Comparison of ENCODE assay signal across 19 cellular contexts in genomic region chr4:35500812-35501211, GRCh38.
DNase-seq lines count a peak whose midpoint lies in the region; ATAC-seq, FAIRE-seq and TF ChIP-seq lines count a peak whose summit lies in the region.
"Had no signal": no experiment of that assay in that cellular context is flagged by ENCODE, and none has a peak within 500 bp of the region (broad histone marks: within the 10 kb centered on the region; RNA-seq: fewer than 3 reads in every experiment).

No MANE protein-coding gene starts in this region.

- 89% methylated on average over 2 of the region's 2 CpGs; no CpG with 5 or more reads in 1 of the 2 experiments for WGBS in H1 (ENCODE audit: extremely low coverage in 1 of 2, insufficient coverage in 1 of 2, insufficient read length in 1 of 2, insufficient replicate concordance in 2 of 2, low coverage in 1 of 2, low lambda C conversion rate in 2 of 2, missing lambda C conversion rate in 1 of 2), 2 experiments

- no peak overlapping the region for H3K56ac ChIP-seq in H1 (replicated peaks; ENCODE audit: insufficient read length, low read depth, low read length)

- no peaks in the 10 kb centered on the region for H3K4me1 ChIP-seq in H1 (replicated peaks in 1 of 4; ENCODE audit: control insufficient read depth in 3 of 4, insufficient read depth in 4 of 4, low read length in 3 of 4)
- no peaks in the 10 kb centered on the region for H3K4me1 ChIP-seq in CD4-positive, alpha-beta memory T cell (ENCODE audit: insufficient read depth, low read length)

- H3K9ac ChIP-seq in H1 (replicated peaks in 1 of 4; ENCODE audit: extremely low read depth in 1 of 4, low read depth in 3 of 4, low read length in 3 of 4), result no peak overlapping the region

- H4K20me1 ChIP-seq in H1 (replicated peaks in 1 of 2; ENCODE audit: control insufficient read depth in 1 of 2, insufficient read depth in 2 of 2, low read length in 2 of 2), result no peaks in the 10 kb centered on the region

- H3K4ac ChIP-seq in H1 (replicated peaks; ENCODE audit: insufficient read length, low read depth, low read length), result no peak overlapping the region

- no peak overlapping the region for H2BK5ac ChIP-seq in H1 (ENCODE audit: low read depth, low read length)

- no peaks in the 10 kb centered on the region for H3K23me2 ChIP-seq in H1 (ENCODE audit: low read depth, low read length)

- FAIRE-seq in H1 (lab: Jason Lieb, UNC), result no peak
- FAIRE-seq: K562, TTC549 had no signal

- CTCF ChIA-PET in H1 (lab: Charles Lee; ENCODE audit: partially characterized antibody), result no interaction called here
- CTCF ChIA-PET in CD4-positive, alpha-beta memory T cell (lab: Charles Lee; ENCODE audit: partially characterized antibody), result no interaction called here

- H3K14ac ChIP-seq in H1 (ENCODE audit: insufficient read length), result no peak overlapping the region

- H3K27me3 ChIP-seq in H1 (replicated peaks in 1 of 4; ENCODE audit: control insufficient read depth in 3 of 4, extremely low read depth in 1 of 4, insufficient read depth in 3 of 4, low read length in 3 of 4), result no peaks in the 10 kb centered on the region
- H3K27me3 ChIP-seq in CD4-positive, alpha-beta memory T cell (ENCODE audit: insufficient read depth, low read length), result no peaks in the 10 kb centered on the region

- H3K23ac ChIP-seq in H1 (ENCODE audit: insufficient read length), result no peak overlapping the region

- no peak for TF ChIP-seq EP300 in H1 (IDR thresholded peaks at IDR 0.05; ENCODE audit: borderline replicate concordance in 1 of 2, low read depth in 2 of 2, low read length in 2 of 2)

- no peak overlapping the region for H4K5ac ChIP-seq in H1 (ENCODE audit: insufficient read length, low read depth, low read length)

- no peak overlapping the region for H3K4me3 Mint-ChIP-seq in CD4-positive, alpha-beta memory T cell
- H3K4me3 Mint-ChIP-seq: activated CD4-positive, alpha-beta T cell treated with anti-CD3 and anti-CD28 coated beads, Interleukin-2, amount 10 ng/mL, durations not matched to agents 7 days and 5 days; CD8-positive, alpha-beta T cell; naive thymus-derived CD8-positive, alpha-beta T cell had no signal

- no peak overlapping the region for H3K18ac ChIP-seq in H1 (ENCODE audit: extremely low read depth, low read length)

- 0 out of 2 replicates have a peak overlapping the region, but pooled peaks have one; percentile 62 for H2AFZ ChIP-seq in H1 (ENCODE audit: low read length)

- H3K4me1 Mint-ChIP-seq in CD4-positive, alpha-beta memory T cell, result no peaks in the 10 kb centered on the region
- H3K4me1 Mint-ChIP-seq: activated CD4-positive, alpha-beta T cell treated with anti-CD3 and anti-CD28 coated beads, Interleukin-2, amount 10 ng/mL, durations not matched to agents 7 days and 5 days; naive thymus-derived CD8-positive, alpha-beta T cell had no signal

- no peak overlapping the region for H2BK15ac ChIP-seq in H1 (ENCODE audit: low read length)

- H3K36me3 Mint-ChIP-seq in CD4-positive, alpha-beta memory T cell, result no peaks in the 10 kb centered on the region
- H3K36me3 Mint-ChIP-seq: CD8-positive, alpha-beta T cell; naive thymus-derived CD8-positive, alpha-beta T cell had no signal

- H3K27ac Mint-ChIP-seq in CD4-positive, alpha-beta memory T cell, result no peak overlapping the region
- H3K27ac Mint-ChIP-seq: activated CD4-positive, alpha-beta T cell treated with anti-CD3 and anti-CD28 coated beads, Interleukin-2, amount 10 ng/mL, durations not matched to agents 7 days and 5 days; CD8-positive, alpha-beta T cell; naive thymus-derived CD8-positive, alpha-beta T cell had no signal

- H3K9me3 ChIP-seq in H1 (ENCODE audit: insufficient read depth in 2 of 2, low read depth in 1 of 2, low read length in 1 of 2), result no peaks in the 10 kb centered on the region
- H3K9me3 ChIP-seq in CD4-positive, alpha-beta memory T cell (ENCODE audit: control insufficient read depth in 1 of 2, low read length in 2 of 2), result no peaks in the 10 kb centered on the region

- peak; percentile 66 for ATAC-seq in GM21717 (IDR thresholded peaks at IDR 0.05; ENCODE audit: unreplicated experiment)
- no peak for ATAC-seq in GM21825 (IDR thresholded peaks at IDR 0.05; ENCODE audit: unreplicated experiment)
- ATAC-seq: CD8-positive, alpha-beta T cell; K562; naive thymus-derived CD8-positive, alpha-beta T cell had no signal

- no peak overlapping the region for H4K91ac ChIP-seq in H1 (replicated peaks; ENCODE audit: insufficient read length, low read length)

- no peak for TF ChIP-seq CTCF in H1 (IDR thresholded peaks at IDR 0.05; ENCODE audit: control extremely low read depth in 1 of 3, insufficient read depth in 1 of 3, low read depth in 1 of 3, low read length in 3 of 3)

- no peaks in the 10 kb centered on the region for H3K36me3 ChIP-seq in H1 (ENCODE audit: control insufficient read depth in 2 of 4, insufficient read depth in 4 of 4, low read length in 3 of 4)
- no peaks in the 10 kb centered on the region for H3K36me3 ChIP-seq in CD4-positive, alpha-beta memory T cell (ENCODE audit: insufficient read depth, low read length)

- no peak overlapping the region for H2AK5ac ChIP-seq in H1 (ENCODE audit: low read depth, low read length)

- TF ChIP-seq RAD21 in H1 (IDR thresholded peaks at IDR 0.05 in 1 of 2, conservative IDR thresholded peaks at IDR 0.05 in 1 of 2; ENCODE audit: low read depth in 2 of 2, low read length in 2 of 2), result no peak

- H3K4me3 ChIP-seq in H1 (ENCODE audit: extremely low read depth in 1 of 4, insufficient read depth in 2 of 4, low read depth in 3 of 4, low read length in 4 of 4), result no peak overlapping the region
- no peak overlapping the region for H3K4me3 ChIP-seq in CD4-positive, alpha-beta memory T cell (ENCODE audit: low read length in 2 of 2)
- H3K4me3 ChIP-seq: K562 had no signal

- POLR2A ChIA-PET in H1 (lab: Charles Lee; ENCODE audit: partially characterized antibody), result no interaction called here
- POLR2A ChIA-PET in CD4-positive, alpha-beta memory T cell (lab: Charles Lee; ENCODE audit: partially characterized antibody), result no interaction called here

- DNase-seq in NCI-H345 (lab: John Stamatoyannopoulos, UW), result peak; percentile 20
- DNase-seq in NCI-H345 treated with DMSO at 0.1 percent for 48 hours (lab: John Stamatoyannopoulos, UW; ENCODE audit: unreplicated experiment), result no peak
- DNase-seq in MV-4-11 (lab: John Stamatoyannopoulos, UW), result peak; percentile 44
- DNase-seq in H1 (ENCODE audit: low read depth in 1 of 2, low spot score in 2 of 2), result no peak
- no peak for DNase-seq in NCI-H526 (lab: John Stamatoyannopoulos, UW)
- no peak for DNase-seq in CD4-positive, alpha-beta memory T cell
- DNase-seq: activated CD4-positive, alpha-beta T cell treated with anti-CD3 and anti-CD28 coated beads, Interleukin-2, amount 10 ng/mL, durations not matched to agents 7 days and 5 days; activated CD8-positive, alpha-beta memory T cell treated with anti-CD3 and anti-CD28 coated beads, Interleukin-2, amount 50 U/mL, for 48 hours; CD8-positive, alpha-beta T cell; EL; hippocampal formation; mesenchymal stem cell; naive thymus-derived CD8-positive, alpha-beta T cell; NCI-H1930; stimulated activated CD4-positive, alpha-beta T cell treated with anti-CD3 and anti-CD28 coated beads, Interleukin-4, amount 100 ng/mL, for 1 hour had no signal

- H3K27ac ChIP-seq in H1 (ENCODE audit: low read depth, low read length), result no peak overlapping the region
- H3K27ac ChIP-seq in CD4-positive, alpha-beta memory T cell (ENCODE audit: low read depth, low read length), result no peak overlapping the region

- H3K27me3 Mint-ChIP-seq in CD4-positive, alpha-beta memory T cell, result no peaks in the 10 kb centered on the region
- H3K27me3 Mint-ChIP-seq: activated CD4-positive, alpha-beta T cell treated with anti-CD3 and anti-CD28 coated beads, Interleukin-2, amount 10 ng/mL, durations not matched to agents 7 days and 5 days; naive thymus-derived CD8-positive, alpha-beta T cell had no signal

- TF ChIP-seq POLR2A in H1 (IDR thresholded peaks at IDR 0.05; ENCODE audit: control extremely low read depth in 1 of 2, low read depth in 2 of 2, low read length in 2 of 2), result no peak

- H2BK120ac ChIP-seq in H1 (replicated peaks; ENCODE audit: low read depth, low read length), result no peak overlapping the region

- intact Hi-C loops in CD4-positive, alpha-beta memory T cell (cut with micrococcal nuclease), result no loop called here

- H3K9me3 Mint-ChIP-seq in CD4-positive, alpha-beta memory T cell, result peaks cover 0 to 7% (median under 1%) of the 10 kb centered on the region in 8 donors
- H3K9me3 Mint-ChIP-seq: CD8-positive, alpha-beta T cell had no signal

- H2BK12ac ChIP-seq in H1 (ENCODE audit: low read depth, low read length), result no peak overlapping the region

- H3K79me1 ChIP-seq in H1 (ENCODE audit: low read depth, low read length), result no peaks in the 10 kb centered on the region

- no peak overlapping the region for H2BK20ac ChIP-seq in H1 (ENCODE audit: low read length)

- H3K79me2 ChIP-seq in H1 (ENCODE audit: control insufficient read depth in 1 of 2, insufficient read depth in 2 of 2, low read length in 2 of 2), result no peaks in the 10 kb centered on the region

- H4K8ac ChIP-seq in H1 (ENCODE audit: extremely low read depth, insufficient read depth, low read length), result no peak overlapping the region

- no peak overlapping the region for H3K4me2 ChIP-seq in H1 (ENCODE audit: insufficient read depth in 1 of 2, low read depth in 2 of 2, low read length in 2 of 2)

TF ChIP-seq in H1, 55 proteins besides CTCF, POLR2A, EP300 and RAD21 (continues in another document):
- no peak for TF ChIP-seq SUZ12 (IDR thresholded peaks at IDR 0.05; ENCODE audit: low read length)
- no peak for TF ChIP-seq RNF2 (IDR thresholded peaks at IDR 0.05; ENCODE audit: borderline replicate concordance, low read depth, low read length, missing control alignments, poor library complexity, severe bottlenecking)
- TF ChIP-seq POLR2AphosphoS5 (IDR thresholded peaks at IDR 0.05; ENCODE audit: low read depth, low read length), result no peak
- no peak for TF ChIP-seq TAF1 (IDR thresholded peaks at IDR 0.05; ENCODE audit: low read depth, low read length)
- TF ChIP-seq CTBP2 (IDR thresholded peaks at IDR 0.05; ENCODE audit: borderline replicate concordance, insufficient read depth, insufficient read length, low read length), result no peak
- no peak for TF ChIP-seq SP2 (IDR thresholded peaks at IDR 0.05; ENCODE audit: low read length)
- TF ChIP-seq HDAC2 (IDR thresholded peaks at IDR 0.05; ENCODE audit: borderline replicate concordance in 1 of 2, low read depth in 2 of 2, low read length in 2 of 2), result no peak
- TF ChIP-seq TCF12 (IDR thresholded peaks at IDR 0.05; ENCODE audit: low read depth, low read length), result no peak
- no peak for TF ChIP-seq SP4 (IDR thresholded peaks at IDR 0.05; ENCODE audit: low read length)
- no peak for TF ChIP-seq SP1 (IDR thresholded peaks at IDR 0.05; ENCODE audit: low read depth, low read length)

Comparison
In these comparisons a context has a peak if more than half of its experiments do, and no peak if none do; other contexts are left out.
1. DNase-seq: peak in NCI-H345 (single experiment) and MV-4-11 (single experiment); none in NCI-H345 treated with DMSO at 0.1 percent for 48 hours (single experiment), H1 (0 of 2), NCI-H526 (0 of 2) and CD4-positive, alpha-beta memory T cell (0 of 5).